1 cellular context compared by ENCODE assay signal in the genomic region with DNA sequence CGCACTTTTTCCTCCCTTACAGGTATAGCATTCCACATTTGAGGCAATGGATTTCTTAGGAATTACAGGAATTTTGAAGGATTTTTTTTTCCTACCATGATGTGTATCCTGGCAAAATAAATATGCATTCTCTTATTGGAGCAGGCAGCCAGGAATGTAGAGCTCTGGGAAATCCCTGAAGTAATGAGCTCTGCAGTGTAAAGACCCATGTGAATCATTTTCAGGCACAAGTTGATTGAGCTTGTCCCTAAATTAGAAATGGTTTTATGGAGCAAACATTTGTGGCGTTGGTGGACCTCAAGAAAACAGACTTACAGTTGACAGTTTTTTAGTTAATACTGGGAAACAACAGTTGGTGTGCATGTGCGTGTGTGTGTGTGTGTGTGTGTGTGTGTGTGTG.
TF ChIP-seq lines count a peak whose summit lies in the region.

No MANE protein-coding gene starts in this region.

TF ChIP-seq in SK-N-SH treated with all-trans-retinoic acid at 6 μM for 48 hours, 23 proteins besides CTCF, POLR2A, EP300 and RAD21 (continued from another document):
- TF ChIP-seq CREB5 (CRISPR knock-in tag; IDR thresholded peaks at IDR 0.05; ENCODE audit: low read depth) = no peak
- no peak for TF ChIP-seq ZNF565 (CRISPR knock-in tag; conservative IDR thresholded peaks at IDR 0.05; ENCODE audit: low read depth)
TF ChIP-seq in SK-N-SH treated with all-trans-retinoic acid at 6 μM for 48 hours: peak in this region for 1.
